Comparison of ENCODE assay signal across 11 cellular contexts in the genomic region with DNA sequence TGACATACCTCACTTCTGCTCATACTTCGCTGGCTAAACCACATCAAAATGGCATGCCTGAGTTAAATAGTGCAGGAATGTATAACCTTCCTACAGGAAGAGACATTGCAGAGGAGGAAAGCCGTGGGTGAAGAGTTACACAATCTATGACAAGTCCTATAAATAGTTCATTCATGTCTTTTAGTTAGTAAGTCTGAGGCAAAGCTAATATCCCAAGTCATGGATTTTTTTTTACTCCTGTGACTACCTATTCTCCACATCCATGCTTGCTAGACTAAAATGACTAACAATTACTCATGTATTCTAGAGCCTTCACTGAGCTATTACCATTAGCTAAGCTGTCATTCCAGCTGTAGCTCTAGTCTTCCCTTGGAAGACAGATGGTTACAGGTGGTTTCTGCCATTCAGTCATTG.
DNase-seq lines count a peak whose midpoint lies in the region; ATAC-seq and TF ChIP-seq lines count a peak whose summit lies in the region.
"Had no signal": no experiment of that assay in that cellular context is flagged by ENCODE, and none has a peak within 500 bp of the region (broad histone marks: within the 10 kb centered on the region; RNA-seq: fewer than 3 reads in every experiment).

No MANE protein-coding gene starts in this region.

- H3K27me3 ChIP-seq in PC-9 (ENCODE audit: insufficient read depth, low read depth) = no peaks in the 10 kb centered on the region
- no peaks in the 10 kb centered on the region for H3K27me3 ChIP-seq in gastroesophageal sphincter
- H3K27me3 ChIP-seq: esophagus muscularis mucosa had no signal

- intact Hi-C loops in PC-9 (cut with micrococcal nuclease; ENCODE audit: unreplicated experiment) = loop anchor here (1.0 to 10.0 kb wide), 5 partner anchors 26 to 395 kb away; partner anchors contain the start of genes NR2F1 and NR2F1-AS1

- no peaks in the 10 kb centered on the region for H3K9me2 ChIP-seq in PC-9 (ENCODE audit: insufficient read depth)

- H3K27ac ChIP-seq in PC-9 (peak overlapping the region; percentile 75), gastroesophageal sphincter (no peak overlapping the region)
- H3K27ac ChIP-seq: esophagus muscularis mucosa, SK-N-MC had no signal

- no peaks in the 10 kb centered on the region for H4K20me1 ChIP-seq in PC-9 (ENCODE audit: insufficient read depth)

- no TSS peak for BruUV-seq in PC-9 (replicated peaks; lab: Mats Ljungman, UMichigan)

- no peak for TF ChIP-seq POLR2A in gastroesophageal sphincter (IDR thresholded peaks at IDR 0.05)

- 54 to 63% methylated on average over 2 of the region's 2 CpGs for WGBS in gastroesophageal sphincter (ENCODE audit: low coverage in 1 of 2), 2 donors

- peaks cover 10% of the 10 kb centered on the region for H3K9me3 ChIP-seq in PC-9 (ENCODE audit: insufficient read depth, low read depth)
- H3K9me3 ChIP-seq in gastroesophageal sphincter = no peaks in the 10 kb centered on the region
- H3K9me3 ChIP-seq: esophagus muscularis mucosa had no signal

- no peaks in the 10 kb centered on the region for H3K36me3 ChIP-seq in PC-9 (ENCODE audit: low read depth)
- H3K36me3 ChIP-seq in gastroesophageal sphincter = no peaks in the 10 kb centered on the region
- H3K36me3 ChIP-seq: esophagus muscularis mucosa had no signal

- H3K4me2 ChIP-seq in PC-9 = peak overlapping the region; percentile 49

- no peak overlapping the region for H2AFZ ChIP-seq in PC-9

- H3F3A ChIP-seq in PC-9 (ENCODE audit: insufficient read depth, low read depth) = peaks cover 32% of the 10 kb centered on the region

- CTCF ChIA-PET in PC-9 (lab: Charles Lee) = interaction anchor here (0.6 kb wide), 1 partner anchor 98 kb away, joined by 4 read pairs; no protein-coding TSS in a partner anchor

- H3K4me3 ChIP-seq in PC-9 = no peak overlapping the region
- no peak overlapping the region for H3K4me3 ChIP-seq in epithelial cell of proximal tubule (ENCODE audit: low read depth, low read length)
- no peak overlapping the region for H3K4me3 ChIP-seq in gastroesophageal sphincter
- H3K4me3 ChIP-seq: esophagus muscularis mucosa, SK-N-MC had no signal

- TF ChIP-seq CTCF in PC-9 (conservative IDR thresholded peaks at IDR 0.05) (no peak), epithelial cell of proximal tubule (conservative IDR thresholded peaks at IDR 0.05; ENCODE audit: low read depth, low read length) (no peak), gastroesophageal sphincter (IDR thresholded peaks at IDR 0.05) (no peak)

- POLR2A ChIA-PET in PC-9 (lab: Charles Lee; ENCODE audit: unreplicated experiment) = interaction anchor here (0.5 to 0.6 kb wide), 3 partner anchors 26 to 1546 kb away, joined by 3 to 6 read pairs (median 3); no protein-coding TSS in a partner anchor

- ATAC-seq in gastroesophageal sphincter = no peak
- ATAC-seq in GM21447 (IDR thresholded peaks at IDR 0.05; ENCODE audit: unreplicated experiment) = no peak
- ATAC-seq: activated CD8-positive, alpha-beta T cell treated with anti-CD3 and anti-CD28 coated beads, Interleukin-2, amount 10 ng/mL, durations not matched to agents 7 days and 5 days had no signal

- DNase-seq in GM04503 (ENCODE audit: low read depth) (peak; percentile 68), PC-9 (peak; percentile 31 to 97), epithelial cell of proximal tubule (ENCODE audit: low read depth) (peak; percentile 99), pulmonary artery endothelial cell (ENCODE audit: low read depth, low spot score) (peak; percentile 45), T-helper 2 cell (no peak), ureter (ENCODE audit: low spot score) (no peak)
- DNase-seq: activated CD8-positive, alpha-beta T cell treated with anti-CD3 and anti-CD28 coated beads, Interleukin-2, amount 10 ng/mL, durations not matched to agents 7 days and 5 days had no signal

- H3K4me1 ChIP-seq in PC-9 (replicated peaks; ENCODE audit: insufficient read depth) (peaks cover 60% of the 10 kb centered on the region), gastroesophageal sphincter (peaks cover 0 to 19% (median 0%) of the 10 kb centered on the region in 3 donors)

- no peak for TF ChIP-seq EP300 in gastroesophageal sphincter (IDR thresholded peaks at IDR 0.05)

- H3K79me2 ChIP-seq in PC-9 (ENCODE audit: low read depth) = no peaks in the 10 kb centered on the region

Comparison
In these comparisons a context has a peak if more than half of its experiments do, and no peak if none do; other contexts are left out.
1. DNase-seq: peak in GM04503 (single experiment), PC-9 (2 of 2), epithelial cell of proximal tubule (single experiment) and pulmonary artery endothelial cell (single experiment); none in T-helper 2 cell (0 of 5) and ureter (single experiment).